1 cellular context compared by ENCODE assay signal in the genomic region with DNA sequence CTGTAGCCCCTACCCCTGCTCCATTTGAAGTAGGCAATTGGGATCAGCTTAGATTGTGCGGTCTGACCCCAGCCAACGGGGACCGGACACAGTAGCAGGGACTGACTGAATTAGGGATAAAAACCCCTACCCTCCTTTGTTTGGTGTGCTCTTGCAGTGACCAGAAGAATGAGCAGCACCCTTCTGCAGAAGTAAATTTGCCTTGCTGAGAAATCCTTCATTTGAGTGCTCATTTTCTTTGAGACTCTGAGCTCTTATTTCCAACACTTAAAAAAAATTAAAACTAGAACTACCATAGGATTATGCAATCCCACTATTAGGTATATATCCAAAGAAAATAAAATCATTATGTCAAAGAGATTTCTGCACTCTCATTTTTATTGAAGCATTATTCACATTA.
TF ChIP-seq lines count a peak whose summit lies in the region.

No MANE protein-coding gene starts in this region.

TF ChIP-seq in H1, 55 proteins besides CTCF, POLR2A, EP300 and RAD21 (continued from another document):
- TF ChIP-seq, protein P1, sequence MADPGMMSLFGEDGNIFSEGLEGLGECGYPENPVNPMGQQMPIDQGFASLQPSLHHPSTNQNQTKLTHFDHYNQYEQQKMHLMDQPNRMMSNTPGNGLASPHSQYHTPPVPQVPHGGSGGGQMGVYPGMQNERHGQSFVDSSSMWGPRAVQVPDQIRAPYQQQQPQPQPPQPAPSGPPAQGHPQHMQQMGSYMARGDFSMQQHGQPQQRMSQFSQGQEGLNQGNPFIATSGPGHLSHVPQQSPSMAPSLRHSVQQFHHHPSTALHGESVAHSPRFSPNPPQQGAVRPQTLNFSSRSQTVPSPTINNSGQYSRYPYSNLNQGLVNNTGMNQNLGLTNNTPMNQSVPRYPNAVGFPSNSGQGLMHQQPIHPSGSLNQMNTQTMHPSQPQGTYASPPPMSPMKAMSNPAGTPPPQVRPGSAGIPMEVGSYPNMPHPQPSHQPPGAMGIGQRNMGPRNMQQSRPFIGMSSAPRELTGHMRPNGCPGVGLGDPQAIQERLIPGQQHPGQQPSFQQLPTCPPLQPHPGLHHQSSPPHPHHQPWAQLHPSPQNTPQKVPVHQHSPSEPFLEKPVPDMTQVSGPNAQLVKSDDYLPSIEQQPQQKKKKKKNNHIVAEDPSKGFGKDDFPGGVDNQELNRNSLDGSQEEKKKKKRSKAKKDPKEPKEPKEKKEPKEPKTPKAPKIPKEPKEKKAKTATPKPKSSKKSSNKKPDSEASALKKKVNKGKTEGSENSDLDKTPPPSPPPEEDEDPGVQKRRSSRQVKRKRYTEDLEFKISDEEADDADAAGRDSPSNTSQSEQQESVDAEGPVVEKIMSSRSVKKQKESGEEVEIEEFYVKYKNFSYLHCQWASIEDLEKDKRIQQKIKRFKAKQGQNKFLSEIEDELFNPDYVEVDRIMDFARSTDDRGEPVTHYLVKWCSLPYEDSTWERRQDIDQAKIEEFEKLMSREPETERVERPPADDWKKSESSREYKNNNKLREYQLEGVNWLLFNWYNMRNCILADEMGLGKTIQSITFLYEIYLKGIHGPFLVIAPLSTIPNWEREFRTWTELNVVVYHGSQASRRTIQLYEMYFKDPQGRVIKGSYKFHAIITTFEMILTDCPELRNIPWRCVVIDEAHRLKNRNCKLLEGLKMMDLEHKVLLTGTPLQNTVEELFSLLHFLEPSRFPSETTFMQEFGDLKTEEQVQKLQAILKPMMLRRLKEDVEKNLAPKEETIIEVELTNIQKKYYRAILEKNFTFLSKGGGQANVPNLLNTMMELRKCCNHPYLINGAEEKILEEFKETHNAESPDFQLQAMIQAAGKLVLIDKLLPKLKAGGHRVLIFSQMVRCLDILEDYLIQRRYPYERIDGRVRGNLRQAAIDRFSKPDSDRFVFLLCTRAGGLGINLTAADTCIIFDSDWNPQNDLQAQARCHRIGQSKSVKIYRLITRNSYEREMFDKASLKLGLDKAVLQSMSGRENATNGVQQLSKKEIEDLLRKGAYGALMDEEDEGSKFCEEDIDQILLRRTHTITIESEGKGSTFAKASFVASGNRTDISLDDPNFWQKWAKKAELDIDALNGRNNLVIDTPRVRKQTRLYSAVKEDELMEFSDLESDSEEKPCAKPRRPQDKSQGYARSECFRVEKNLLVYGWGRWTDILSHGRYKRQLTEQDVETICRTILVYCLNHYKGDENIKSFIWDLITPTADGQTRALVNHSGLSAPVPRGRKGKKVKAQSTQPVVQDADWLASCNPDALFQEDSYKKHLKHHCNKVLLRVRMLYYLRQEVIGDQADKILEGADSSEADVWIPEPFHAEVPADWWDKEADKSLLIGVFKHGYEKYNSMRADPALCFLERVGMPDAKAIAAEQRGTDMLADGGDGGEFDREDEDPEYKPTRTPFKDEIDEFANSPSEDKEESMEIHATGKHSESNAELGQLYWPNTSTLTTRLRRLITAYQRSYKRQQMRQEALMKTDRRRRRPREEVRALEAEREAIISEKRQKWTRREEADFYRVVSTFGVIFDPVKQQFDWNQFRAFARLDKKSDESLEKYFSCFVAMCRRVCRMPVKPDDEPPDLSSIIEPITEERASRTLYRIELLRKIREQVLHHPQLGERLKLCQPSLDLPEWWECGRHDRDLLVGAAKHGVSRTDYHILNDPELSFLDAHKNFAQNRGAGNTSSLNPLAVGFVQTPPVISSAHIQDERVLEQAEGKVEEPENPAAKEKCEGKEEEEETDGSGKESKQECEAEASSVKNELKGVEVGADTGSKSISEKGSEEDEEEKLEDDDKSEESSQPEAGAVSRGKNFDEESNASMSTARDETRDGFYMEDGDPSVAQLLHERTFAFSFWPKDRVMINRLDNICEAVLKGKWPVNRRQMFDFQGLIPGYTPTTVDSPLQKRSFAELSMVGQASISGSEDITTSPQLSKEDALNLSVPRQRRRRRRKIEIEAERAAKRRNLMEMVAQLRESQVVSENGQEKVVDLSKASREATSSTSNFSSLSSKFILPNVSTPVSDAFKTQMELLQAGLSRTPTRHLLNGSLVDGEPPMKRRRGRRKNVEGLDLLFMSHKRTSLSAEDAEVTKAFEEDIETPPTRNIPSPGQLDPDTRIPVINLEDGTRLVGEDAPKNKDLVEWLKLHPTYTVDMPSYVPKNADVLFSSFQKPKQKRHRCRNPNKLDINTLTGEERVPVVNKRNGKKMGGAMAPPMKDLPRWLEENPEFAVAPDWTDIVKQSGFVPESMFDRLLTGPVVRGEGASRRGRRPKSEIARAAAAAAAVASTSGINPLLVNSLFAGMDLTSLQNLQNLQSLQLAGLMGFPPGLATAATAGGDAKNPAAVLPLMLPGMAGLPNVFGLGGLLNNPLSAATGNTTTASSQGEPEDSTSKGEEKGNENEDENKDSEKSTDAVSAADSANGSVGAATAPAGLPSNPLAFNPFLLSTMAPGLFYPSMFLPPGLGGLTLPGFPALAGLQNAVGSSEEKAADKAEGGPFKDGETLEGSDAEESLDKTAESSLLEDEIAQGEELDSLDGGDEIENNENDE (IDR thresholded peaks at IDR 0.05; ENCODE audit: insufficient replicate concordance, low read length) = no peak
- no peak for TF ChIP-seq SIX5 (IDR thresholded peaks at IDR 0.05; ENCODE audit: low read depth, low read length)
- TF ChIP-seq, protein P2, sequence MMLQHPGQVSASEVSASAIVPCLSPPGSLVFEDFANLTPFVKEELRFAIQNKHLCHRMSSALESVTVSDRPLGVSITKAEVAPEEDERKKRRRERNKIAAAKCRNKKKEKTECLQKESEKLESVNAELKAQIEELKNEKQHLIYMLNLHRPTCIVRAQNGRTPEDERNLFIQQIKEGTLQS (IDR thresholded peaks at IDR 0.05; ENCODE audit: insufficient read depth, low read depth, low read length) = no peak
- no peak for TF ChIP-seq KDM1A (IDR thresholded peaks at IDR 0.05; ENCODE audit: borderline replicate concordance, low read length)
- no peak for TF ChIP-seq TAF1 (IDR thresholded peaks at IDR 0.05; ENCODE audit: low read depth, low read length)
- no peak for TF ChIP-seq RNF2 (IDR thresholded peaks at IDR 0.05; ENCODE audit: borderline replicate concordance, low read depth, low read length, missing control alignments, poor library complexity, severe bottlenecking)
- TF ChIP-seq CBX8 (IDR thresholded peaks at IDR 0.05; ENCODE audit: borderline replicate concordance, low read depth, low read length) = no peak
- no peak for TF ChIP-seq SAP30 (IDR thresholded peaks at IDR 0.05; ENCODE audit: insufficient read depth, insufficient replicate concordance, low read length)
- no peak for TF ChIP-seq TCF12 (IDR thresholded peaks at IDR 0.05; ENCODE audit: low read depth, low read length)
- no peak for TF ChIP-seq POU5F1 (IDR thresholded peaks at IDR 0.05; ENCODE audit: low read depth, low read length)
- no peak for TF ChIP-seq EZH2 (IDR thresholded peaks at IDR 0.05; ENCODE audit: low read depth, low read length, severe bottlenecking)
- no peak for TF ChIP-seq RBBP5 (IDR thresholded peaks at IDR 0.05; ENCODE audit: borderline replicate concordance, low read depth, low read length)
TF ChIP-seq in H1: peak in this region for 0.
